17 cellular contexts compared by ENCODE assay signal in genomic region chr10:25901199-25901598, GRCh38. TPM values are rescaled to one million over a fixed set of nuclear protein-coding genes. Genes with fewer than 3 reads are reported as not detected.
DNase-seq lines count a peak whose midpoint lies in the region; ATAC-seq lines count a peak whose summit lies in the region.
"Had no signal": no experiment of that assay in that cellular context is flagged by ENCODE, and none has a peak within 500 bp of the region (broad histone marks: within the 10 kb centered on the region; RNA-seq: fewer than 3 reads in every experiment).

No MANE protein-coding gene starts in this region.

- no peaks in the 10 kb centered on the region for H3K27me3 Mint-ChIP-seq in naive B cell
- H3K27me3 Mint-ChIP-seq: activated naive CD8-positive, alpha-beta T cell treated with anti-CD3 and anti-CD28 coated beads, Interleukin-2, amount 10 ng/mL, durations not matched to agents 7 days and 5 days had no signal

- DNase-seq in naive B cell (no peak), NK-92 (lab: John Stamatoyannopoulos, UW; ENCODE audit: unreplicated experiment) (no peak), EL (no peak), LoVo (ENCODE audit: low spot score) (no peak)
- DNase-seq: activated CD8-positive, alpha-beta T cell treated with anti-CD3 and anti-CD28 coated beads for 36 hours; activated naive CD8-positive, alpha-beta T cell treated with anti-CD3 and anti-CD28 coated beads, Interleukin-2, amount 10 ng/mL, durations not matched to agents 7 days and 5 days; body of pancreas; kidney glomerular epithelial cell; naive thymus-derived CD8-positive, alpha-beta T cell; NCI-H2029; SHP77; T-cell had no signal

- H3K4me3 Mint-ChIP-seq in naive B cell = peak overlapping the region in 7 of 8 donors; percentile 11 to 89 (median 74)
- H3K4me3 Mint-ChIP-seq: activated CD8-positive, alpha-beta T cell treated with anti-CD3 and anti-CD28 coated beads for 36 hours; activated naive CD8-positive, alpha-beta T cell treated with anti-CD3 and anti-CD28 coated beads, Interleukin-2, amount 10 ng/mL, durations not matched to agents 7 days and 5 days; activated T-helper 1 cell treated with anti-CD3 and anti-CD28 coated beads, Interleukin-12 subunit alpha, Interleukin-12 subunit beta, Interleukin-2, Interleukin-4 antibody, amounts not matched to agents 30 ng/mL and 10 ng/mL and 1 ng/mL, durations not matched to agents 14 hours and 24 hours and 36 hours; T-cell had no signal

- H3K36me3 Mint-ChIP-seq in naive B cell = no peaks in the 10 kb centered on the region
- H3K36me3 Mint-ChIP-seq: activated naive CD8-positive, alpha-beta T cell treated with anti-CD3 and anti-CD28 coated beads, Interleukin-2, amount 10 ng/mL, durations not matched to agents 7 days and 5 days; memory B cell; naive thymus-derived CD8-positive, alpha-beta T cell; T-cell had no signal

- H3K4me1 Mint-ChIP-seq in naive B cell = peaks cover 30 to 36% (median 36%) of the 10 kb centered on the region in 3 donors
- H3K4me1 Mint-ChIP-seq: activated naive CD8-positive, alpha-beta T cell treated with anti-CD3 and anti-CD28 coated beads, Interleukin-2, amount 10 ng/mL, durations not matched to agents 7 days and 5 days; T-cell had no signal

- H3K27ac Mint-ChIP-seq in naive B cell = peak overlapping the region; percentile 38 to 82 (median 78)
- H3K27ac Mint-ChIP-seq: activated CD8-positive, alpha-beta T cell treated with anti-CD3 and anti-CD28 coated beads for 36 hours; activated naive CD8-positive, alpha-beta T cell treated with anti-CD3 and anti-CD28 coated beads, Interleukin-2, amount 10 ng/mL, durations not matched to agents 7 days and 5 days; activated T-helper 1 cell treated with anti-CD3 and anti-CD28 coated beads, Interleukin-12 subunit alpha, Interleukin-12 subunit beta, Interleukin-2, Interleukin-4 antibody, amounts not matched to agents 30 ng/mL and 10 ng/mL and 1 ng/mL, durations not matched to agents 14 hours and 24 hours and 36 hours; naive thymus-derived CD8-positive, alpha-beta T cell; T-cell had no signal

- peak; percentile 60 for ATAC-seq in GM18868 (IDR thresholded peaks at IDR 0.05; ENCODE audit: unreplicated experiment)
- ATAC-seq in GM21825 (IDR thresholded peaks at IDR 0.05; ENCODE audit: unreplicated experiment) = peak; percentile 79
- ATAC-seq in HG03342 (IDR thresholded peaks at IDR 0.05; ENCODE audit: unreplicated experiment) = peak; percentile 44
- peak in 1 of 2 donors; percentile 51 for ATAC-seq in naive B cell (ENCODE audit: low read depth in 2 of 2)
- ATAC-seq: activated CD8-positive, alpha-beta T cell treated with anti-CD3 and anti-CD28 coated beads for 36 hours; body of pancreas; naive thymus-derived CD8-positive, alpha-beta T cell; T-cell had no signal

- H3K9me3 Mint-ChIP-seq in naive B cell = no peaks in the 10 kb centered on the region
- H3K9me3 Mint-ChIP-seq: activated CD8-positive, alpha-beta T cell treated with anti-CD3 and anti-CD28 coated beads for 36 hours; activated naive CD8-positive, alpha-beta T cell treated with anti-CD3 and anti-CD28 coated beads, Interleukin-2, amount 10 ng/mL, durations not matched to agents 7 days and 5 days; activated T-helper 1 cell treated with anti-CD3 and anti-CD28 coated beads, Interleukin-12 subunit alpha, Interleukin-12 subunit beta, Interleukin-2, Interleukin-4 antibody, amounts not matched to agents 30 ng/mL and 10 ng/mL and 1 ng/mL, durations not matched to agents 14 hours and 24 hours and 36 hours; memory B cell; naive thymus-derived CD8-positive, alpha-beta T cell; T-cell had no signal

RNA-seq across cellular contexts. Expression of gene MYO3A, which starts 32.8 kb away (rescaled TPM):
- 1 to 10 TPM in 2 of 6 donors, under 1 TPM in 3, not detected in 1; 0.38 to 1.4 (median 0.79) TPM for polyA plus RNA-seq in naive B cell (ENCODE audit: low read depth in 6 of 6)
- polyA plus RNA-seq: naive thymus-derived CD8-positive, alpha-beta T cell had no signal
